ENCODE assay signal across 12 cellular contexts in genomic region chr17:82889496-82890338, GRCh38. TPM values are rescaled to one million over a fixed set of nuclear protein-coding genes. Genes with fewer than 3 reads are reported as not detected.
DNase-seq lines count a peak whose midpoint lies in the region; ATAC-seq and TF ChIP-seq lines count a peak whose summit lies in the region.
"Had no signal": no experiment of that assay in that cellular context is flagged by ENCODE, and none has a peak within 500 bp of the region (broad histone marks: within the 10 kb centered on the region; RNA-seq: fewer than 3 reads in every experiment).

No MANE protein-coding gene starts in this region.

- no peaks in the 10 kb centered on the region for H4K20me1 ChIP-seq in H9 (ENCODE audit: control insufficient read depth, insufficient read depth, insufficient read length)

- H3K56ac ChIP-seq in H9 (ENCODE audit: insufficient read length, low read depth, low read length) = no peak overlapping the region

- no peak overlapping the region for H2BK15ac ChIP-seq in H9 (ENCODE audit: low read depth, low read length)

- no peak overlapping the region for H2AK5ac ChIP-seq in H9 (ENCODE audit: insufficient read length, low read length)

- no peaks in the 10 kb centered on the region for H3K36me3 ChIP-seq in psoas muscle (ENCODE audit: insufficient read depth in 1 of 2, low read depth in 1 of 2)

- no peak overlapping the region; the same call in 1 of the 2 replicates for H3K14ac ChIP-seq in H9 (ENCODE audit: insufficient read depth, low read length)

- no peak overlapping the region for H2AFZ ChIP-seq in H9 (ENCODE audit: low read length)

- H3K27ac ChIP-seq in H9 (ENCODE audit: insufficient read length, low read depth, low read length) (no peak overlapping the region), RWPE1 (peak overlapping the region; percentile 0; the same call in 1 of the 2 replicates), psoas muscle (peak overlapping the region; percentile 71)

- H2BK20ac ChIP-seq in H9 (ENCODE audit: low read depth, low read length, poor library complexity, severe bottlenecking) = no peak overlapping the region

- no CpG with 5 or more reads among the region's 28 CpGs for whole genome bisulfite sequencing in H9 (ENCODE audit: extremely low coverage, insufficient read length, low lambda C conversion rate)
- 80 to 84% (median 81%) methylated on average over 28 of the region's 28 CpGs for WGBS in psoas muscle, 3 donors

- H3K9me3 ChIP-seq in H9 (ENCODE audit: control insufficient read depth, low read depth, low read length) (no peaks in the 10 kb centered on the region), psoas muscle (no peaks in the 10 kb centered on the region)

- TF ChIP-seq CTCF in H9 (conservative IDR thresholded peaks at IDR 0.05) = no peak
- TF ChIP-seq CTCF in RWPE1 (conservative IDR thresholded peaks at IDR 0.05; ENCODE audit: low read depth) = no peak
- no peak for TF ChIP-seq CTCF in psoas muscle (IDR thresholded peaks at IDR 0.05)

- H3K18ac ChIP-seq in H9 (ENCODE audit: insufficient read length, low read depth, low read length) = no peak overlapping the region

- intact Hi-C loops in psoas muscle (cut with DNase I) = no loop called here
- intact Hi-C loops in activated CD4-positive, alpha-beta T cell treated with anti-CD3 and anti-CD28 coated beads for 36 hours (cut with DNase I, micrococcal nuclease) = no loop called here
- intact Hi-C loops in activated CD4-positive, alpha-beta memory T cell treated with anti-CD3 and anti-CD28 coated beads for 36 hours (cut with micrococcal nuclease) = loop anchor here (10.0 kb wide), 1 partner anchor 165 kb away; no protein-coding TSS in a partner anchor

- H4K8ac ChIP-seq in H9 (replicated peaks; ENCODE audit: insufficient read length, low read depth, low read length) = no peak overlapping the region

- CTCF ChIA-PET in RWPE1 (lab: Yijun Ruan, JAX) = no interaction called here
- CTCF ChIA-PET in activated CD4-positive, alpha-beta T cell treated with anti-CD3 and anti-CD28 coated beads for 36 hours (lab: Charles Lee) = no interaction called here
- CTCF ChIA-PET in activated CD4-positive, alpha-beta memory T cell treated with anti-CD3 and anti-CD28 coated beads for 36 hours (lab: Charles Lee) = no interaction called here

- H3K36me3 Mint-ChIP-seq in H9 (ENCODE audit: insufficient read depth in 1 of 3, low read depth in 3 of 3) = peaks cover 15 to 61% (median 51%) of the 10 kb centered on the region in 3 experiments; a peak in 6 of 7 replicates
- peaks cover 25% of the 10 kb centered on the region for H3K36me3 Mint-ChIP-seq in activated CD4-positive, alpha-beta T cell treated with anti-CD3 and anti-CD28 coated beads for 36 hours (ENCODE audit: low read depth)
- H3K36me3 Mint-ChIP-seq in activated CD4-positive, alpha-beta memory T cell treated with anti-CD3 and anti-CD28 coated beads for 36 hours = peaks cover 7% of the 10 kb centered on the region

- POLR2A ChIA-PET in RWPE1 (lab: Yijun Ruan, JAX; ENCODE audit: low non-redundant PET) = no interaction called here
- POLR2A ChIA-PET in activated CD4-positive, alpha-beta T cell treated with anti-CD3 and anti-CD28 coated beads for 36 hours (lab: Charles Lee) = no interaction called here
- POLR2A ChIA-PET in activated CD4-positive, alpha-beta memory T cell treated with anti-CD3 and anti-CD28 coated beads for 36 hours (lab: Charles Lee) = no interaction called here

- no peak overlapping the region for H4K5ac ChIP-seq in H9 (ENCODE audit: insufficient read length, low read depth, low read length)

- H3K4me2 ChIP-seq in H9 (ENCODE audit: insufficient read depth, insufficient read length, low read length) = no peak overlapping the region

- H3K4me3 Mint-ChIP-seq in H9 = peak overlapping the region in 1 of 2 experiments; percentile 24; a peak in 2 of 5 replicates
- no peak overlapping the region for H3K4me3 Mint-ChIP-seq in activated CD4-positive, alpha-beta T cell treated with anti-CD3 and anti-CD28 coated beads for 36 hours
- H3K4me3 Mint-ChIP-seq in activated CD4-positive, alpha-beta memory T cell treated with anti-CD3 and anti-CD28 coated beads for 36 hours = no peak overlapping the region
- H3K4me3 Mint-ChIP-seq: activated CD4-positive, alpha-beta T cell treated with anti-CD3 and anti-CD28 coated beads, Interleukin-2, amount 10 ng/mL, durations not matched to agents 24 days and 14 days had no signal

- H3K9ac ChIP-seq in H9 (ENCODE audit: extremely low read depth, insufficient read length, low read length) = no peak overlapping the region

- H3K27me3 ChIP-seq in H9 (ENCODE audit: insufficient read depth, low read length) = no peaks in the 10 kb centered on the region
- H3K27me3 ChIP-seq in psoas muscle (ENCODE audit: insufficient read depth in 3 of 3, low read length in 2 of 3) = no peaks in the 10 kb centered on the region

- H4K91ac ChIP-seq in H9 (ENCODE audit: insufficient read length, low read depth, low read length) = no peak overlapping the region

- no peak overlapping the region for H3T11ph ChIP-seq in H9 (ENCODE audit: low read length)

- no peak overlapping the region for H2BK12ac ChIP-seq in H9 (ENCODE audit: insufficient read length, low read depth, low read length)

- H3K4ac ChIP-seq in H9 (ENCODE audit: low read depth, low read length) = no peak overlapping the region

- 0 out of 5 replicates have a peak, but pooled peaks cover 0 to 3% of the 10 kb centered on the region in 2 experiments for H3K9me3 Mint-ChIP-seq in H9
- no peaks in the 10 kb centered on the region for H3K9me3 Mint-ChIP-seq in activated CD4-positive, alpha-beta T cell treated with anti-CD3 and anti-CD28 coated beads for 36 hours (ENCODE audit: low read depth)
- no peaks in the 10 kb centered on the region for H3K9me3 Mint-ChIP-seq in activated CD4-positive, alpha-beta memory T cell treated with anti-CD3 and anti-CD28 coated beads for 36 hours
- H3K9me3 Mint-ChIP-seq: activated CD4-positive, alpha-beta T cell treated with anti-CD3 and anti-CD28 coated beads, Interleukin-2, amount 10 ng/mL, durations not matched to agents 24 days and 14 days; activated naive CD4-positive, alpha-beta T cell treated with anti-CD3 and anti-CD28 coated beads, Interleukin-2, amount 50 U/mL, for 72 hours had no signal

- DNase-seq in H9 (no peak), RWPE1 (ENCODE audit: low spot score) (peak; percentile 17), iPS-NIHi11 (ENCODE audit: low spot score) (peak; percentile 54), psoas muscle (no peak), NCI-H128 (lab: John Stamatoyannopoulos, UW; ENCODE audit: unreplicated experiment) (no peak)
- DNase-seq in activated CD4-positive, alpha-beta T cell treated with anti-CD3 and anti-CD28 coated beads for 36 hours = no peak
- DNase-seq in activated CD4-positive, alpha-beta memory T cell treated with anti-CD3 and anti-CD28 coated beads for 36 hours = no peak
- DNase-seq: activated CD4-positive, alpha-beta T cell treated with anti-CD3 and anti-CD28 coated beads, Interleukin-2, amount 10 ng/mL, durations not matched to agents 24 days and 14 days; NCI-H1092; stimulated activated naive CD4-positive, alpha-beta T cell had no signal

- ATAC-seq in psoas muscle = no peak
- no peak for ATAC-seq in HG03139 (IDR thresholded peaks at IDR 0.05; ENCODE audit: unreplicated experiment)
- ATAC-seq in activated CD4-positive, alpha-beta T cell treated with anti-CD3 and anti-CD28 coated beads for 36 hours = no peak
- ATAC-seq: activated naive CD4-positive, alpha-beta T cell treated with anti-CD3 and anti-CD28 coated beads, Interleukin-2, amount 50 U/mL, for 72 hours had no signal

- no peaks in the 10 kb centered on the region for H3K79me2 ChIP-seq in H9 (ENCODE audit: insufficient read depth, low read length)

- no peaks in the 10 kb centered on the region for H3K23me2 ChIP-seq in H9 (ENCODE audit: insufficient read length, low read depth, low read length, poor library complexity, severe bottlenecking)

- no peak overlapping the region for H3K23ac ChIP-seq in H9 (ENCODE audit: insufficient read length, low read depth, low read length)

- H2BK5ac ChIP-seq in H9 (ENCODE audit: insufficient read length, low read length) = no peak overlapping the region

- no peak overlapping the region for H2BK120ac ChIP-seq in H9 (ENCODE audit: low read depth, low read length, poor library complexity, severe bottlenecking)

- H3K4me1 ChIP-seq in H9 (ENCODE audit: insufficient read depth, low read length) (no peaks in the 10 kb centered on the region; the same call in 1 of the 2 replicates), psoas muscle (peaks cover 16% of the 10 kb centered on the region)

- H3K4me1 Mint-ChIP-seq in H9 = peaks cover 23 to 29% of the 10 kb centered on the region in 2 experiments
- peaks cover 52% of the 10 kb centered on the region for H3K4me1 Mint-ChIP-seq in activated CD4-positive, alpha-beta T cell treated with anti-CD3 and anti-CD28 coated beads for 36 hours
- H3K4me1 Mint-ChIP-seq in activated CD4-positive, alpha-beta memory T cell treated with anti-CD3 and anti-CD28 coated beads for 36 hours (ENCODE audit: low read depth) = peaks cover 52% of the 10 kb centered on the region

- H3K27ac Mint-ChIP-seq in H9 = peak overlapping the region; percentile 65 to 94 (median 79); a peak in 5 of 7 replicates
- H3K27ac Mint-ChIP-seq in activated CD4-positive, alpha-beta T cell treated with anti-CD3 and anti-CD28 coated beads for 36 hours = no peak overlapping the region
- no peak overlapping the region for H3K27ac Mint-ChIP-seq in activated CD4-positive, alpha-beta memory T cell treated with anti-CD3 and anti-CD28 coated beads for 36 hours
- H3K27ac Mint-ChIP-seq: activated CD4-positive, alpha-beta T cell treated with anti-CD3 and anti-CD28 coated beads, Interleukin-2, amount 10 ng/mL, durations not matched to agents 24 days and 14 days had no signal

- H3K79me1 ChIP-seq in H9 (ENCODE audit: insufficient read depth, low read depth, low read length, poor library complexity, severe bottlenecking) = no peaks in the 10 kb centered on the region

- no peaks in the 10 kb centered on the region for H3K27me3 Mint-ChIP-seq in H9 (ENCODE audit: low read depth)
- H3K27me3 Mint-ChIP-seq in activated CD4-positive, alpha-beta T cell treated with anti-CD3 and anti-CD28 coated beads for 36 hours = no peaks in the 10 kb centered on the region
- no peaks in the 10 kb centered on the region for H3K27me3 Mint-ChIP-seq in activated CD4-positive, alpha-beta memory T cell treated with anti-CD3 and anti-CD28 coated beads for 36 hours
- H3K27me3 Mint-ChIP-seq: activated CD4-positive, alpha-beta T cell treated with anti-CD3 and anti-CD28 coated beads, Interleukin-2, amount 10 ng/mL, durations not matched to agents 24 days and 14 days had no signal

- H3K4me3 ChIP-seq in psoas muscle = no peak overlapping the region

RNA-seq across cellular contexts. Expression of gene ZNF750, which starts 49.9 kb away (rescaled TPM):
- 0.09 TPM in 1 of 2 replicates, not detected in the other for total RNA-seq in H9 (2021)
- total RNA-seq in psoas muscle = 1 to 10 TPM in 3 of 4 donors, not detected in 1; 1.8 to 6.3 (median 2.7) TPM
- 1 to 10 TPM in 2 of 3 donors, under 1 TPM in 1; 0.79 to 5.1 (median 1.4) TPM for polyA plus RNA-seq in psoas muscle
- total RNA-seq in activated CD4-positive, alpha-beta T cell treated with anti-CD3 and anti-CD28 coated beads for 36 hours = not detected
- not detected for total RNA-seq in activated CD4-positive, alpha-beta memory T cell treated with anti-CD3 and anti-CD28 coated beads for 36 hours
- total RNA-seq: activated CD4-positive, alpha-beta T cell treated with anti-CD3 and anti-CD28 coated beads, Interleukin-2, amount 10 ng/mL, durations not matched to agents 24 days and 14 days; activated naive CD4-positive, alpha-beta T cell treated with anti-CD3 and anti-CD28 coated beads, Interleukin-2, amount 50 U/mL, for 72 hours had no signal

Comparison
In these comparisons a context has a peak if more than half of its experiments do, and no peak if none do; other contexts are left out.
1. DNase-seq: peak in RWPE1 (single experiment) and iPS-NIHi11 (single experiment); none in H9 (single experiment), psoas muscle (0 of 2), activated CD4-positive, alpha-beta T cell treated with anti-CD3 and anti-CD28 coated beads for 36 hours (single experiment), activated CD4-positive, alpha-beta memory T cell treated with anti-CD3 and anti-CD28 coated beads for 36 hours (single experiment) and NCI-H128 (single experiment).
2. H3K27ac Mint-ChIP-seq: peak in H9 (3 of 3); none in activated CD4-positive, alpha-beta T cell treated with anti-CD3 and anti-CD28 coated beads for 36 hours (single experiment) and activated CD4-positive, alpha-beta memory T cell treated with anti-CD3 and anti-CD28 coated beads for 36 hours (single experiment).